In genomic region chr20:16719421-16719820, GRCh38 we compare ENCODE assay signal across 11 cellular contexts. TPM values are rescaled to one million over a fixed set of nuclear protein-coding genes. Genes with fewer than 3 reads are reported as not detected.
"Had no signal": no experiment of that assay in that cellular context is flagged by ENCODE, and none has a peak within 500 bp of the region (broad histone marks: within the 10 kb centered on the region; RNA-seq: fewer than 3 reads in every experiment).

No MANE protein-coding gene starts in this region.

- H3K27ac ChIP-seq: GM23248 had no signal

- FAIRE-seq: H1, H54 had no signal

- H3K4me1 ChIP-seq: HAP-1 had no signal

- DNase-seq: GM23248, GOT3, H7, H9, HCEC 1CT, HFFc6 had no signal

- H3K9ac ChIP-seq: GM23248 had no signal

- H3K36me3 ChIP-seq: HAP-1 had no signal

- H3K9me3 ChIP-seq: HAP-1 had no signal

- H2AFZ ChIP-seq: GM23248, GM23338 had no signal

- H3K4me3 ChIP-seq: GM23248, GM23338, HAP-1 had no signal

- H3K4me2 ChIP-seq: GM23338 had no signal

RNA-seq across cellular contexts. Expression of gene OTOR, which starts 28.7 kb away (rescaled TPM):
- total RNA-seq: GM23248, GM23338, H1, H4, H7, H9, HFFc6 had no signal
- polyA plus RNA-seq: GM23248, GM23338, H1 had no signal
